In genomic region chr2:87341601-87342014, GRCh38 we compare ENCODE assay signal across 7 cellular contexts.
DNase-seq lines count a peak whose midpoint lies in the region; ATAC-seq, FAIRE-seq and TF ChIP-seq lines count a peak whose summit lies in the region.
"Not testable (repeated sequence)": the region's sequence is repeated elsewhere in the genome, so short reads cannot be mapped to it uniquely, and the experiment has no call there.

No MANE protein-coding gene starts in this region.

- peaks cover 18% of the 10 kb centered on the region for H3K4me1 Mint-ChIP-seq in activated CD8-positive, alpha-beta memory T cell treated with anti-CD3 and anti-CD28 coated beads, Interleukin-2, amount 10 ng/mL, durations not matched to agents 7 days and 5 days
- H3K4me1 Mint-ChIP-seq in naive B cell = not testable (repeated sequence)

- not testable (repeated sequence) for H3K27me3 Mint-ChIP-seq in activated CD8-positive, alpha-beta memory T cell treated with anti-CD3 and anti-CD28 coated beads, Interleukin-2, amount 10 ng/mL, durations not matched to agents 7 days and 5 days; naive B cell

- not testable (repeated sequence) for H3K36me3 ChIP-seq in bronchial epithelial cell (ENCODE audit: control insufficient read depth, insufficient read depth, low read length); cardiac muscle cell

- H3K4me3 ChIP-seq in bronchial epithelial cell (ENCODE audit: low read depth, low read length); cardiac muscle cell: not testable (repeated sequence)

- CTCF ChIA-PET in activated CD8-positive, alpha-beta memory T cell treated with anti-CD3 and anti-CD28 coated beads, Interleukin-2, amount 10 ng/mL, durations not matched to agents 7 days and 5 days (lab: Charles Lee) = not testable (repeated sequence)

- not testable (repeated sequence) for H3K4me1 ChIP-seq in cardiac muscle cell (ENCODE audit: low read depth)

- not testable (repeated sequence) for H3K27ac ChIP-seq in cardiac muscle cell

- not testable (repeated sequence) for H3K27me3 ChIP-seq in bronchial epithelial cell (ENCODE audit: control insufficient read depth, insufficient read depth, low read length); cardiac muscle cell

- H3K36me3 Mint-ChIP-seq in activated CD8-positive, alpha-beta memory T cell treated with anti-CD3 and anti-CD28 coated beads, Interleukin-2, amount 10 ng/mL, durations not matched to agents 7 days and 5 days; naive B cell: not testable (repeated sequence)

- DNase-seq in RKO (ENCODE audit: low spot score) (peak; percentile 55), bronchial epithelial cell (ENCODE audit: low read depth) (peak; percentile 23), cardiac muscle cell (ENCODE audit: low read depth in 1 of 2, low spot score in 1 of 2) (peak; percentile 72 to 80), naive B cell (peak; percentile 3)
- DNase-seq in activated CD8-positive, alpha-beta memory T cell treated with anti-CD3 and anti-CD28 coated beads, Interleukin-2, amount 10 ng/mL, durations not matched to agents 7 days and 5 days = peak; percentile 75
- peak; percentile 21 to 26 for DNase-seq in stimulated activated CD4-positive, alpha-beta T cell treated with anti-CD3 and anti-CD28 coated beads, Interleukin-1b, Interleukin-23, amount 100 ng/mL, for 1 hour (ENCODE audit: low read depth in 2 of 2)

- ATAC-seq in activated CD8-positive, alpha-beta memory T cell treated with anti-CD3 and anti-CD28 coated beads, Interleukin-2, amount 10 ng/mL, durations not matched to agents 7 days and 5 days = peak; percentile 53
- ATAC-seq in naive B cell (ENCODE audit: low read depth in 2 of 2) = not testable (repeated sequence)

- not testable (repeated sequence) for FAIRE-seq in bronchial epithelial cell (lab: Jason Lieb, UNC)

- not testable (repeated sequence) for H3K9me3 ChIP-seq in cardiac muscle cell (ENCODE audit: low read depth)

- H3K4me3 Mint-ChIP-seq in activated CD8-positive, alpha-beta memory T cell treated with anti-CD3 and anti-CD28 coated beads, Interleukin-2, amount 10 ng/mL, durations not matched to agents 7 days and 5 days; naive B cell: not testable (repeated sequence)

- TF ChIP-seq CTCF in GM12873 (IDR thresholded peaks at IDR 0.05; ENCODE audit: insufficient read depth, low read depth, low read length, missing control alignments) (peak; percentile 45), bronchial epithelial cell (IDR thresholded peaks at IDR 0.05; ENCODE audit: insufficient read depth, low read length, severe bottlenecking) (peak; percentile 55), cardiac muscle cell (IDR thresholded peaks at IDR 0.05; ENCODE audit: low read depth, low read length) (peak; percentile 49)

- not testable (repeated sequence) for H3K27ac Mint-ChIP-seq in activated CD8-positive, alpha-beta memory T cell treated with anti-CD3 and anti-CD28 coated beads, Interleukin-2, amount 10 ng/mL, durations not matched to agents 7 days and 5 days; naive B cell

- H3K9me3 Mint-ChIP-seq in activated CD8-positive, alpha-beta memory T cell treated with anti-CD3 and anti-CD28 coated beads, Interleukin-2, amount 10 ng/mL, durations not matched to agents 7 days and 5 days (ENCODE audit: low read depth); naive B cell: not testable (repeated sequence)

Comparison
In these comparisons a context has a peak if more than half of its experiments do, and no peak if none do; other contexts are left out.
1. DNase-seq: peak in every context shown above with its lines; median percentile 76 in cardiac muscle cell; 75 in activated CD8-positive, alpha-beta memory T cell treated with anti-CD3 and anti-CD28 coated beads, Interleukin-2, amount 10 ng/mL, durations not matched to agents 7 days and 5 days; 55 in RKO; 24 in stimulated activated CD4-positive, alpha-beta T cell treated with anti-CD3 and anti-CD28 coated beads, Interleukin-1b, Interleukin-23, amount 100 ng/mL, for 1 hour; 23 in bronchial epithelial cell; 3 in naive B cell.